In genomic region chr13:77022341-77022740, GRCh38 we compare ENCODE assay signal across 14 cellular contexts. TPM values are rescaled to one million over a fixed set of nuclear protein-coding genes. Genes with fewer than 3 reads are reported as not detected.
DNase-seq lines count a peak whose midpoint lies in the region; ATAC-seq, FAIRE-seq and TF ChIP-seq lines count a peak whose summit lies in the region.
"Had no signal": no experiment of that assay in that cellular context is flagged by ENCODE, and none has a peak within 500 bp of the region (broad histone marks: within the 10 kb centered on the region; RNA-seq: fewer than 3 reads in every experiment).

No MANE protein-coding gene starts in this region.

- no peak overlapping the region for H3K4me3 Mint-ChIP-seq in memory B cell

- no peak overlapping the region for H3K4me3 ChIP-seq in right atrium auricular region
- peak overlapping the region in 1 of 2 donors; percentile 7 for H3K4me3 ChIP-seq in uterus
- H3K4me3 ChIP-seq: skin epidermis had no signal

- H3K27me3 ChIP-seq in right atrium auricular region (no peaks in the 10 kb centered on the region), uterus (no peaks in the 10 kb centered on the region)

- H3K9me3 Mint-ChIP-seq in memory B cell = no peaks in the 10 kb centered on the region

- H3K27ac ChIP-seq in right atrium auricular region (peak overlapping the region; percentile 17 to 23), uterus (peak overlapping the region; percentile 8 to 22)

- H3K4me1 ChIP-seq in right atrium auricular region = peaks cover 0 to 71% of the 10 kb centered on the region in 2 donors
- H3K4me1 ChIP-seq in uterus = peaks cover 0 to 22% of the 10 kb centered on the region in 2 donors

- TF ChIP-seq POLR2A in uterus (IDR thresholded peaks at IDR 0.05) (no peak), GM18505 (IDR thresholded peaks at IDR 0.05; ENCODE audit: borderline replicate concordance, extremely low read depth, insufficient read depth, insufficient read length) (no peak)

- no peak for FAIRE-seq in HTR-8/SVneo (lab: Jason Lieb, UNC)
- FAIRE-seq: endometrium, H1 had no signal

- TF ChIP-seq CTCF in right atrium auricular region (IDR thresholded peaks at IDR 0.05) = no peak
- no peak for TF ChIP-seq CTCF in uterus (IDR thresholded peaks at IDR 0.05)

- peak overlapping the region; percentile 21 for H3K27ac Mint-ChIP-seq in memory B cell

- no peaks in the 10 kb centered on the region for H3K9me3 ChIP-seq in right atrium auricular region
- no peaks in the 10 kb centered on the region for H3K9me3 ChIP-seq in uterus

- no peak for DNase-seq in right atrium auricular region (ENCODE audit: low spot score)
- DNase-seq in Right ventricle myocardium superior = no peak
- peak; percentile 96 for DNase-seq in amniotic epithelial cell (ENCODE audit: low read depth)
- DNase-seq in memory B cell (ENCODE audit: low spot score in 2 of 2) = no peak
- no peak for DNase-seq in uterus
- DNase-seq in HTR-8/SVneo (ENCODE audit: insufficient read length, low spot score) = no peak
- DNase-seq in HUDEP-2 (lab: John Stamatoyannopoulos, UW; ENCODE audit: unreplicated experiment in 76 of 76) = no peak
- DNase-seq: activated CD8-positive, alpha-beta memory T cell treated with anti-CD3 and anti-CD28 coated beads, Interleukin-2, amount 50 U/mL, for 48 hours; Calu3; NCI-H2081 treated with DMSO at 0.1 percent for 48 hours had no signal

- no peak for ATAC-seq in Right ventricle myocardium superior (ENCODE audit: poor library complexity)
- no peak for ATAC-seq in memory B cell (ENCODE audit: low read depth)
- ATAC-seq in GM18505 (IDR thresholded peaks at IDR 0.05; ENCODE audit: unreplicated experiment) = no peak

- H3K27me3 Mint-ChIP-seq in memory B cell = no peaks in the 10 kb centered on the region

- H3K36me3 ChIP-seq in right atrium auricular region = peaks cover 14% of the 10 kb centered on the region
- no peaks in the 10 kb centered on the region for H3K36me3 ChIP-seq in uterus

- peaks cover 32% of the 10 kb centered on the region for H3K4me1 Mint-ChIP-seq in memory B cell

- intact Hi-C loops in Right ventricle myocardium superior (cut with DNase I) = no loop called here
- intact Hi-C loops in uterus (cut with DNase I; ENCODE audit: low total_unique reads) = no loop called here

- H3K36me3 Mint-ChIP-seq in memory B cell = peaks cover 13% of the 10 kb centered on the region

RNA-seq across cellular contexts. Expression of gene FBXL3, which starts 4.6 kb away (rescaled TPM):
- total RNA-seq in right atrium auricular region = 10 to 100 TPM; 47.2 to 48.1 TPM
- total RNA-seq in Right ventricle myocardium superior = 27.6 TPM
- total RNA-seq in uterus = 100 to 1,000 TPM in 2 of 4 donors, 10 to 100 TPM in 2; 62.8 to 158 (median 92.3) TPM

RNA-seq across cellular contexts. Expression of gene CLN5, which starts 30.5 kb away (rescaled TPM):
- total RNA-seq in right atrium auricular region = 10 to 100 TPM; 15.8 to 18.4 TPM
- total RNA-seq in Right ventricle myocardium superior = 15.0 TPM
- 10 to 100 TPM; 18.2 to 49.8 (median 39.5) TPM for total RNA-seq in uterus
